ENCODE assay signal across 25 cellular contexts in genomic region chr2:122072666-122073065, GRCh38.
DNase-seq lines count a peak whose midpoint lies in the region; ATAC-seq and TF ChIP-seq lines count a peak whose summit lies in the region.
"Had no signal": no experiment of that assay in that cellular context is flagged by ENCODE, and none has a peak within 500 bp of the region (broad histone marks: within the 10 kb centered on the region; RNA-seq: fewer than 3 reads in every experiment).

No MANE protein-coding gene starts in this region.

- no peak for TF ChIP-seq EP300 in SK-N-SH (IDR thresholded peaks at IDR 0.05; ENCODE audit: borderline replicate concordance in 1 of 2, low read depth in 1 of 2, low read length in 1 of 2)

- H3K36me3 Mint-ChIP-seq in HFFc6 (ENCODE audit: low read depth), result no peaks in the 10 kb centered on the region
- H3K36me3 Mint-ChIP-seq: CD4-positive, alpha-beta memory T cell; naive B cell had no signal

- H3K27me3 Mint-ChIP-seq in HFFc6 (ENCODE audit: insufficient read depth), result peaks cover 13% of the 10 kb centered on the region; the same call in 1 of the 2 replicates
- H3K27me3 Mint-ChIP-seq: activated CD4-positive, alpha-beta T cell treated with anti-CD3 and anti-CD28 coated beads for 36 hours; CD4-positive, alpha-beta memory T cell; dendritic cell treated with granulocyte-macrophage colony-stimulating factor and Interleukin-4, amounts not matched to agents 40 ng/mL and 50 ng/mL, for 4 days had no signal

- WGBS in SK-N-SH (ENCODE audit: low lambda C conversion rate), result 15% methylated on average over 4 of the region's 4 CpGs

- TF ChIP-seq CTCF in HFFc6 (IDR thresholded peaks at IDR 0.05) (no peak), astrocyte of the spinal cord (IDR thresholded peaks at IDR 0.05; ENCODE audit: low read depth, low read length) (no peak), omental fat pad (IDR thresholded peaks at IDR 0.05) (no peak), SK-N-SH (IDR thresholded peaks at IDR 0.05) (no peak), RWPE1 (conservative IDR thresholded peaks at IDR 0.05; ENCODE audit: low read depth) (no peak)

- DNase-seq in HFFc6 (peak; percentile 25), astrocyte of the spinal cord (ENCODE audit: low read depth, low spot score) (peak; percentile 1), islet precursor cell (peak; percentile 87), omental fat pad (ENCODE audit: low spot score) (no peak), SK-N-SH (no peak), RWPE1 (ENCODE audit: low spot score) (no peak), NCI-H1417 (lab: John Stamatoyannopoulos, UW) (no peak)
- DNase-seq: activated CD4-positive, alpha-beta T cell treated with anti-CD3 and anti-CD28 coated beads for 36 hours; activated T-cell treated with anti-CD3 and anti-CD28 coated beads, Interleukin-2, amount 50 U/mL, for 4 hours; adrenal gland; AML-193; CD4-positive, alpha-beta memory T cell; DMS153; GF-D8; head of caudate nucleus; Karpas-422; left ventricle myocardium inferior; naive B cell; NCI-H146; NCI-H524 treated with DMSO at 0.1 percent for 48 hours; nucleus accumbens; stimulated activated naive CD8-positive, alpha-beta T cell treated with anti-CD3 and anti-CD28 coated beads, Interleukin-15, Interleukin-2, amounts not matched to agents 100 U/mL and 50 U/mL, for 24 hours; T-helper 2 cell; thyroid gland had no signal

- POLR2A ChIA-PET in SK-N-SH (lab: Yijun Ruan, JAX) (no interaction called here), RWPE1 (lab: Yijun Ruan, JAX; ENCODE audit: low non-redundant PET) (no interaction called here)

- TF ChIP-seq RAD21 in SK-N-SH (IDR thresholded peaks at IDR 0.05; ENCODE audit: low read length), result no peak

- no peaks in the 10 kb centered on the region for H4K20me1 ChIP-seq in SK-N-SH (ENCODE audit: insufficient read depth)

- peaks cover 0 to 12% of the 10 kb centered on the region in 2 experiments; a peak in 1 of 4 replicates for H3K4me1 ChIP-seq in SK-N-SH (ENCODE audit: control insufficient read depth in 1 of 2, insufficient read depth in 2 of 2, low read depth in 1 of 2, low read length in 1 of 2)
- H3K4me1 ChIP-seq: adrenal gland, left ventricle myocardium inferior, thyroid gland had no signal

- H3K79me2 ChIP-seq in SK-N-SH (ENCODE audit: insufficient read depth), result no peaks in the 10 kb centered on the region

- H3K9me2 ChIP-seq in SK-N-SH, result no peaks in the 10 kb centered on the region

- ATAC-seq in omental fat pad (ENCODE audit: low FRiP score), result no peak
- ATAC-seq: activated CD4-positive, alpha-beta T cell treated with anti-CD3 and anti-CD28 coated beads for 36 hours; activated T-cell treated with anti-CD3 and anti-CD28 coated beads, Interleukin-2, amount 50 U/mL, for 4 hours; stimulated activated naive CD8-positive, alpha-beta T cell treated with anti-CD3 and anti-CD28 coated beads, Interleukin-15, Interleukin-2, amounts not matched to agents 100 U/mL and 50 U/mL, for 24 hours had no signal

- H3K9me3 Mint-ChIP-seq in HFFc6, result no peaks in the 10 kb centered on the region
- H3K9me3 Mint-ChIP-seq: activated T-cell treated with anti-CD3 and anti-CD28 coated beads, Interleukin-2, amount 50 U/mL, for 4 hours; CD4-positive, alpha-beta memory T cell; dendritic cell treated with granulocyte-macrophage colony-stimulating factor and Interleukin-4, amounts not matched to agents 40 ng/mL and 50 ng/mL, for 4 days had no signal

- CTCF ChIA-PET in SK-N-SH (lab: Yijun Ruan, JAX) (no interaction called here), RWPE1 (lab: Yijun Ruan, JAX) (no interaction called here)

- H3F3A ChIP-seq in SK-N-SH (replicated peaks; ENCODE audit: insufficient read depth), result no peaks in the 10 kb centered on the region

- no peaks in the 10 kb centered on the region for H3K36me3 ChIP-seq in SK-N-SH (replicated peaks in 1 of 2; ENCODE audit: control insufficient read depth in 1 of 2, insufficient read depth in 2 of 2, low read length in 1 of 2)
- H3K36me3 ChIP-seq: adrenal gland, left ventricle myocardium inferior, thyroid gland had no signal

- no peak overlapping the region for H3K4me2 ChIP-seq in SK-N-SH

- H3K27ac ChIP-seq in SK-N-SH (ENCODE audit: low read depth in 2 of 2, low read length in 1 of 2) (no peak overlapping the region), RWPE1 (no peak overlapping the region)
- H3K27ac ChIP-seq: adrenal gland, left ventricle myocardium inferior, thyroid gland had no signal

- H3K9me3 ChIP-seq in SK-N-SH, result no peaks in the 10 kb centered on the region
- H3K9me3 ChIP-seq: adrenal gland, left ventricle myocardium inferior, thyroid gland had no signal

- no peak overlapping the region for H3K4me3 Mint-ChIP-seq in HFFc6
- H3K4me3 Mint-ChIP-seq: activated CD4-positive, alpha-beta T cell treated with anti-CD3 and anti-CD28 coated beads for 36 hours; activated T-cell treated with anti-CD3 and anti-CD28 coated beads, Interleukin-2, amount 50 U/mL, for 4 hours; CD4-positive, alpha-beta memory T cell; dendritic cell treated with granulocyte-macrophage colony-stimulating factor and Interleukin-4, amounts not matched to agents 40 ng/mL and 50 ng/mL, for 4 days; naive B cell had no signal

- H3K9ac ChIP-seq in SK-N-SH, result no peak overlapping the region

- no peak overlapping the region; the same call in 1 of the 2 replicates for H3K27ac Mint-ChIP-seq in HFFc6
- H3K27ac Mint-ChIP-seq: activated CD4-positive, alpha-beta T cell treated with anti-CD3 and anti-CD28 coated beads for 36 hours; CD4-positive, alpha-beta memory T cell; dendritic cell treated with granulocyte-macrophage colony-stimulating factor and Interleukin-4, amounts not matched to agents 40 ng/mL and 50 ng/mL, for 4 days; naive B cell had no signal

- in situ Hi-C loops in astrocyte of the spinal cord (cut with HindIII; ENCODE audit: low sequenced_read_pairs), result no loop called here

- H3K4me1 Mint-ChIP-seq in HFFc6 (ENCODE audit: low read depth), result peaks cover 28% of the 10 kb centered on the region
- H3K4me1 Mint-ChIP-seq: activated CD4-positive, alpha-beta T cell treated with anti-CD3 and anti-CD28 coated beads for 36 hours; CD4-positive, alpha-beta memory T cell; naive B cell had no signal

- no peaks in the 10 kb centered on the region for H3K27me3 ChIP-seq in SK-N-SH (ENCODE audit: insufficient read depth)
- H3K27me3 ChIP-seq: adrenal gland, thyroid gland had no signal

- no peak overlapping the region for H3K4me3 ChIP-seq in astrocyte of the spinal cord (ENCODE audit: low read depth, low read length)
- no peak overlapping the region for H3K4me3 ChIP-seq in SK-N-SH (ENCODE audit: low read depth in 2 of 2, low read length in 1 of 2)
- H3K4me3 ChIP-seq: adrenal gland, left ventricle myocardium inferior, thyroid gland had no signal

- H2AFZ ChIP-seq in SK-N-SH (ENCODE audit: low read depth), result no peak overlapping the region

TF ChIP-seq in SK-N-SH, 30 proteins besides CTCF, POLR2A, EP300 and RAD21 (continues in another document):
- TF ChIP-seq, protein P1, sequence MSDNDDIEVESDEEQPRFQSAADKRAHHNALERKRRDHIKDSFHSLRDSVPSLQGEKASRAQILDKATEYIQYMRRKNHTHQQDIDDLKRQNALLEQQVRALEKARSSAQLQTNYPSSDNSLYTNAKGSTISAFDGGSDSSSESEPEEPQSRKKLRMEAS (IDR thresholded peaks at IDR 0.05; ENCODE audit: low read depth), result no peak
- no peak for TF ChIP-seq MXI1 (IDR thresholded peaks at IDR 0.05; ENCODE audit: low read depth, low read length)
- no peak for TF ChIP-seq TCF12 (IDR thresholded peaks at IDR 0.05)
- TF ChIP-seq, protein P2, sequence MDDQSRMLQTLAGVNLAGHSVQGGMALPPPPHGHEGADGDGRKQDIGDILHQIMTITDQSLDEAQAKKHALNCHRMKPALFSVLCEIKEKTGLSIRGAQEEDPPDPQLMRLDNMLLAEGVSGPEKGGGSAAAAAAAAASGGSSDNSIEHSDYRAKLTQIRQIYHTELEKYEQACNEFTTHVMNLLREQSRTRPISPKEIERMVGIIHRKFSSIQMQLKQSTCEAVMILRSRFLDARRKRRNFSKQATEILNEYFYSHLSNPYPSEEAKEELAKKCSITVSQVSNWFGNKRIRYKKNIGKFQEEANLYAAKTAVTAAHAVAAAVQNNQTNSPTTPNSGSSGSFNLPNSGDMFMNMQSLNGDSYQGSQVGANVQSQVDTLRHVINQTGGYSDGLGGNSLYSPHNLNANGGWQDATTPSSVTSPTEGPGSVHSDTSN (IDR thresholded peaks at IDR 0.05), result no peak
- no peak for TF ChIP-seq TAF1 (IDR thresholded peaks at IDR 0.05; ENCODE audit: borderline replicate concordance, low read depth, low read length)
- no peak for TF ChIP-seq FOSL2 (IDR thresholded peaks at IDR 0.05; ENCODE audit: borderline replicate concordance, low read depth)
- TF ChIP-seq, protein P3, sequence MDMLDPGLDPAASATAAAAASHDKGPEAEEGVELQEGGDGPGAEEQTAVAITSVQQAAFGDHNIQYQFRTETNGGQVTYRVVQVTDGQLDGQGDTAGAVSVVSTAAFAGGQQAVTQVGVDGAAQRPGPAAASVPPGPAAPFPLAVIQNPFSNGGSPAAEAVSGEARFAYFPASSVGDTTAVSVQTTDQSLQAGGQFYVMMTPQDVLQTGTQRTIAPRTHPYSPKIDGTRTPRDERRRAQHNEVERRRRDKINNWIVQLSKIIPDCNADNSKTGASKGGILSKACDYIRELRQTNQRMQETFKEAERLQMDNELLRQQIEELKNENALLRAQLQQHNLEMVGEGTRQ (IDR thresholded peaks at IDR 0.05; ENCODE audit: borderline replicate concordance, low read depth, low read length), result no peak
- TF ChIP-seq YY1 (IDR thresholded peaks at IDR 0.05; ENCODE audit: low read depth), result no peak

Comparison
In these comparisons a context has a peak if more than half of its experiments do, and no peak if none do; other contexts are left out.
1. DNase-seq: peak in HFFc6 (single experiment), astrocyte of the spinal cord (single experiment) and islet precursor cell (single experiment); none in omental fat pad (single experiment), SK-N-SH (single experiment), RWPE1 (single experiment) and NCI-H1417 (0 of 3).